19 cellular contexts compared by ENCODE assay signal in genomic region chr12:92192361-92192760, GRCh38. TPM values are rescaled to one million over a fixed set of nuclear protein-coding genes. Genes with fewer than 3 reads are reported as not detected.
DNase-seq lines count a peak whose midpoint lies in the region; ATAC-seq, FAIRE-seq and TF ChIP-seq lines count a peak whose summit lies in the region.
"Had no signal": no experiment of that assay in that cellular context is flagged by ENCODE, and none has a peak within 500 bp of the region (broad histone marks: within the 10 kb centered on the region; RNA-seq: fewer than 3 reads in every experiment).

No MANE protein-coding gene starts in this region.

- peaks cover 8 to 26% (median 18%) of the 10 kb centered on the region in 3 donors for H3K4me1 Mint-ChIP-seq in IgD-negative memory B cell
- peaks cover 28% of the 10 kb centered on the region for H3K4me1 Mint-ChIP-seq in neural progenitor cell

- peak overlapping the region in 2 of 4 donors; percentile 3 to 33 for H3K4me3 Mint-ChIP-seq in IgD-negative memory B cell
- H3K4me3 Mint-ChIP-seq in neural progenitor cell: no peak overlapping the region
- H3K4me3 Mint-ChIP-seq: CD14-positive monocyte had no signal

- peak; percentile 72 for FAIRE-seq in bronchial epithelial cell (lab: Jason Lieb, UNC)
- FAIRE-seq: A204.1, H1 had no signal

- in situ Hi-C loops in G401 (cut with HindIII; ENCODE audit: low sequenced_read_pairs): no loop called here

- peaks cover 40% of the 10 kb centered on the region for H3K4me1 ChIP-seq in neural progenitor cell
- H3K4me1 ChIP-seq: Peyer's patch had no signal

- H3K4me3 ChIP-seq in bronchial epithelial cell (ENCODE audit: low read depth, low read length): no peak overlapping the region
- H3K4me3 ChIP-seq in neural progenitor cell: no peak overlapping the region
- H3K4me3 ChIP-seq: Peyer's patch had no signal

- H3K36me3 Mint-ChIP-seq in IgD-negative memory B cell: peaks cover 3% of the 10 kb centered on the region
- H3K36me3 Mint-ChIP-seq in neural progenitor cell: peaks cover 3% of the 10 kb centered on the region

- no peaks in the 10 kb centered on the region for H4K20me1 ChIP-seq in neural progenitor cell (ENCODE audit: low read depth)

- H2AFZ ChIP-seq in neural progenitor cell (replicated peaks): peak overlapping the region; percentile 35

- H3K79me2 ChIP-seq in neural progenitor cell (ENCODE audit: low read depth): no peaks in the 10 kb centered on the region

- peak; percentile 62 for DNase-seq in G401 (ENCODE audit: low spot score)
- no peak for DNase-seq in bronchial epithelial cell (ENCODE audit: low read depth)
- no peak for DNase-seq in neural progenitor cell (ENCODE audit: low spot score)
- DNase-seq in NCI-H774 (lab: John Stamatoyannopoulos, UW): no peak
- no peak for DNase-seq in NCI-H2196 treated with DMSO at 0.1 percent for 48 hours (lab: John Stamatoyannopoulos, UW; ENCODE audit: unreplicated experiment)
- DNase-seq: DMS53, GF-D8, IMR-90, NCI-H1417 treated with DMSO at 0.1 percent for 48 hours, NCI-H187, NCI-H510A, Peyer's patch, T-helper 1 cell had no signal

- H3K9me3 Mint-ChIP-seq in IgD-negative memory B cell (no peaks in the 10 kb centered on the region), neural progenitor cell (peaks cover 11% of the 10 kb centered on the region)

- no peak for ATAC-seq in esophagus mucosa
- ATAC-seq: HCT116 had no signal

- peak overlapping the region; percentile 3 for H3K27ac ChIP-seq in neural progenitor cell

- peaks cover 11% of the 10 kb centered on the region for H3F3A ChIP-seq in neural progenitor cell (ENCODE audit: low read depth)

- no peak overlapping the region for H3K9ac ChIP-seq in neural progenitor cell

- no peaks in the 10 kb centered on the region for H3K27me3 ChIP-seq in bronchial epithelial cell (ENCODE audit: control insufficient read depth, insufficient read depth, low read length)
- H3K27me3 ChIP-seq in neural progenitor cell: no peaks in the 10 kb centered on the region
- H3K27me3 ChIP-seq: Peyer's patch had no signal

- H3K36me3 ChIP-seq in bronchial epithelial cell (ENCODE audit: control insufficient read depth, insufficient read depth, low read length) (no peaks in the 10 kb centered on the region), neural progenitor cell (no peaks in the 10 kb centered on the region)
- H3K36me3 ChIP-seq: Peyer's patch had no signal

- no peak for TF ChIP-seq CTCF in bronchial epithelial cell (IDR thresholded peaks at IDR 0.05; ENCODE audit: insufficient read depth, low read length, severe bottlenecking)
- TF ChIP-seq CTCF in neural progenitor cell (IDR thresholded peaks at IDR 0.05): no peak

- no peaks in the 10 kb centered on the region for H3K27me3 Mint-ChIP-seq in IgD-negative memory B cell
- no peaks in the 10 kb centered on the region for H3K27me3 Mint-ChIP-seq in neural progenitor cell (ENCODE audit: insufficient read depth, low read depth)

- H3K27ac Mint-ChIP-seq in IgD-negative memory B cell: peak overlapping the region in 2 of 3 donors; percentile 29 to 39
- H3K27ac Mint-ChIP-seq in neural progenitor cell: no peak overlapping the region

- no peak overlapping the region for H3K4me2 ChIP-seq in neural progenitor cell

- peaks cover 9% of the 10 kb centered on the region for H3K9me3 ChIP-seq in neural progenitor cell (ENCODE audit: low read depth)
- H3K9me3 ChIP-seq: Peyer's patch had no signal

RNA-seq across cellular contexts. Expression of gene BTG1, which starts 46.7 kb away (rescaled TPM):
- total RNA-seq in G401 (2014; rRNA removed; shearing (Covaris generic)): 0.10 and 0.68 TPM in 2 replicates
- 669 TPM for polyA plus RNA-seq in IgD-negative memory B cell
- total RNA-seq in bronchial epithelial cell (10.9 and 14.7 TPM in 2 replicates), neural progenitor cell (ENCODE audit: low replicate concordance) (25.2 and 45.1 TPM in 2 replicates), esophagus mucosa (119 TPM)
